Comparison of ENCODE assay signal across 30 cellular contexts in the genomic region with DNA sequence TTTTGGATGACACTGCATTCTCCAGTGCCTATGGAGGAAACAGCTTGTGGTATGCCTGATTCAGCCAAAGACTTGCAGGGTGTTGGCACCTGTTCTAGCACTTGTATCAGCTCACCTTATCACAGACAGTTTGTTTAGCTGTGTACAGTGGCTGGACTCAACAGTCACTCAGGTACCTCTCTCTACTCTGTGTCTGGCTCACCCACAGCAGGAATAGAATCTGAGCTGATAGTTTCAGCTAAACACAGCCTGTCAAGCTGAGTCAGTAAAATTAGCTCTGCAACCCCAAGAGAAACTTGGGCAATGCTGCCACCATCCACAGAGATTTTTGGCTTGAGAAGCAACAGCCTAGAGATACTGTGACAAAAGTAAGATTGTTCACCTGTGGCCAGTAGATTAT.
"Had no signal": no experiment of that assay in that cellular context is flagged by ENCODE, and none has a peak within 500 bp of the region (broad histone marks: within the 10 kb centered on the region; RNA-seq: fewer than 3 reads in every experiment).

No MANE protein-coding gene starts in this region.

- DNase-seq: activated B cell treated with CpG ODN at 0.5 μM for 24 hours; activated CD4-positive, alpha-beta memory T cell treated with anti-CD3 and anti-CD28 coated beads for 36 hours; activated CD4-positive, alpha-beta T cell treated with anti-CD3 and anti-CD28 coated beads for 4 hours; activated CD4-positive, alpha-beta T cell treated with anti-CD3 and anti-CD28 coated beads, Interleukin-2, amount 10 ng/mL, durations not matched to agents 24 days and 14 days; activated CD4-positive, alpha-beta T cell treated with anti-CD3 and anti-CD28 coated beads, Interleukin-2, amount 50 U/mL, for 1 hour; activated CD4-positive, alpha-beta T cell treated with anti-CD3 and anti-CD28 coated beads, Interleukin-2, amount 50 U/mL, for 4 hours; activated CD4-positive, CD25-positive, alpha-beta regulatory T cell treated with anti-CD3 and anti-CD28 coated beads, Interleukin-2, amount 50 U/mL, for 72 hours; activated CD8-positive, alpha-beta memory T cell treated with anti-CD3 and anti-CD28 coated beads, Interleukin-2, amount 50 U/mL, for 4 hours; activated CD8-positive, alpha-beta T cell treated with anti-CD3 and anti-CD28 coated beads for 36 hours; activated effector memory CD4-positive, alpha-beta T cell treated with anti-CD3 and anti-CD28 coated beads, Interleukin-2, amount 50 U/mL, for 16 hours; activated gamma-delta T cell treated with Interleukin-2 at 50 U/mL for 16 hours; activated naive CD4-positive, alpha-beta T cell; activated naive CD4-positive, alpha-beta T cell treated with anti-CD3 and anti-CD28 coated beads for 36 hours; activated naive CD4-positive, alpha-beta T cell treated with anti-CD3 and anti-CD28 coated beads, Interleukin-2, amount 50 U/mL, for 16 hours; activated naive CD8-positive, alpha-beta T cell treated with anti-CD3 and anti-CD28 coated beads for 36 hours; activated T-cell treated with anti-CD3 and anti-CD28 coated beads for 4 hours; activated T-cell treated with anti-CD3 and anti-CD28 coated beads, Interleukin-2, amount 50 U/mL, for 1 hour; activated T-cell treated with anti-CD3 and anti-CD28 coated beads, Interleukin-2, amount 50 U/mL, for 4 hours; activated T-cell treated with anti-CD3 and anti-CD28 coated beads, Interleukin-2, amount 50 U/mL, for 72 hours; adrenal gland; amniotic stem cell; aorta; body of pancreas; brain microvascular endothelial cell; central memory CD4-positive, alpha-beta T cell; T-helper 1 cell; T-helper 2 cell; T-helper 9 cell had no signal

- ATAC-seq: activated CD8-positive, alpha-beta T cell treated with anti-CD3 and anti-CD28 coated beads for 36 hours; activated naive CD4-positive, alpha-beta T cell treated with anti-CD3 and anti-CD28 coated beads, Interleukin-2, amount 50 U/mL, for 72 hours; activated T-cell treated with anti-CD3 and anti-CD28 coated beads, Interleukin-2, amount 50 U/mL, for 4 hours; activated T-cell treated with anti-CD3 and anti-CD28 coated beads, Interleukin-2, amount 50 U/mL, for 72 hours; activated T-helper 17 cell treated with anti-CD3 and anti-CD28 coated beads, Interleukin-2, amount 50 U/mL, for 72 hours; body of pancreas had no signal
